Comparison of ENCODE assay signal across 8 cellular contexts in the genomic region with DNA sequence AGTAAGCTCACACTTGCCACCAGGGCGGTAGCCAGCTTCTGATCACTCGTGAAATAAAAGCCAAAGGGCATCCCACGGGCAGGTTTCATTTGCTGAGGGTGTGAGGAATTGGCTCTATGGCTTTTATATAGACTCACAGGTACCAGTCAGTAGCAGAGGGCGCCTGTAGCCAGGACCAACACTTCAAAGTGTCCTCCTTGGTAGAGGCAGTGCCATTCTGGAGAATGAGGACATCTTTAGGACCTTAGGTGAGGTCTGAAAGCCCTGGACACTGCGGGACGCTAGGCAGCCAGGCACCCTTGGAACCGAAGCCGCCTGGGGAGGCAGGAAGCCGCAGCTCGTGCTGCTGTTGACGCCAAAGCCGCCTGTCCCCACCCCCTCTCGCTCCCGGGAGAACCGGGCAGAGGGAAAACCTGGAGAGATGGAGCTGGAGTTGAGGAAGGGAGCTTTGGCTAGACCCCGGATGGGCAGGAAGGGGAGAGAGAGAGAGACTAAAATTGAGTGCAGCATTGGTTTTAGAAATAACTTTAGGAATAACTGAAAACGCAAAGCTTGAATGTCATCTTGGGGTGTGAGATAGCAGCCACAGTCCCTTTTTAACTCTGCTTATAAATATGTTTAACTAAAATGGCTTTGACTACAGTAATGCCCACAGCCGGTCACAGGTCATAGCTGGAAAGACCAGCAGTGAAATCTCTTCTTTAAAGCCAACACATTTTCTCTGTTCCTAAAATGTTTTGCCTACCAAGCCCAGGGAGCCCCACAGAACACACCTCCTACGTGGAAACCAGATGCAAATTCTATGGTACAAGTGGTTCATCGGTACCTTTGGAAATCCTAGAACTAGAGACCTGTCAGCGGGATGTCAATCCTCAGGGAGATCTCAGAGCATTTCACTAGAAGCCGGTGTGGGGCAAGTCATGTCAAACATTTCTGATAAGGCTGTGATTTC.
DNase-seq lines count a peak whose midpoint lies in the region; ATAC-seq lines count a peak whose summit lies in the region.

No MANE protein-coding gene starts in this region.

- peak; percentile 26 for ATAC-seq in activated naive CD8-positive, alpha-beta T cell treated with anti-CD3 and anti-CD28 coated beads, Interleukin-2, amount 10 ng/mL, durations not matched to agents 7 days and 5 days (ENCODE audit: low read depth)
- peak; percentile 95 for ATAC-seq in Right ventricle myocardium inferior
- no peak for ATAC-seq in HG02852 (IDR thresholded peaks at IDR 0.05; ENCODE audit: unreplicated experiment)

- DNase-seq in NCI-H146 (lab: John Stamatoyannopoulos, UW): peak; percentile 8
- DNase-seq in NCI-H146 treated with DMSO at 0.1 percent for 48 hours (lab: John Stamatoyannopoulos, UW; ENCODE audit: unreplicated experiment): no peak
- DNase-seq in NCI-H446 (lab: John Stamatoyannopoulos, UW): peak; percentile 39 to 59
- peak; percentile 38 for DNase-seq in activated naive CD8-positive, alpha-beta T cell treated with anti-CD3 and anti-CD28 coated beads, Interleukin-2, amount 10 ng/mL, durations not matched to agents 7 days and 5 days
- DNase-seq in Right ventricle myocardium inferior (ENCODE audit: missing footprints): peak; percentile 84
- DNase-seq in neuronal stem cell (ENCODE audit: low spot score): peak; percentile 67
- no peak for DNase-seq in activated gamma-delta T cell treated with Interleukin-2 at 50 U/mL for 16 hours

- H3K9ac ChIP-seq in neuronal stem cell (ENCODE audit: low read depth, low read length, poor library complexity): peak overlapping the region; percentile 78

- no peak overlapping the region for H2BK15ac ChIP-seq in neuronal stem cell (ENCODE audit: low read length)

- no peak overlapping the region for H2BK5ac ChIP-seq in neuronal stem cell (ENCODE audit: low read length)

- no peak overlapping the region for H3K27ac ChIP-seq in neuronal stem cell (replicated peaks; ENCODE audit: low read length)

- no peak overlapping the region for H3K23ac ChIP-seq in neuronal stem cell (ENCODE audit: low read depth, low read length, poor library complexity)

- no peaks in the 10 kb centered on the region for H3K9me3 Mint-ChIP-seq in activated naive CD8-positive, alpha-beta T cell treated with anti-CD3 and anti-CD28 coated beads, Interleukin-2, amount 10 ng/mL, durations not matched to agents 7 days and 5 days

- no peaks in the 10 kb centered on the region for H3K36me3 Mint-ChIP-seq in activated naive CD8-positive, alpha-beta T cell treated with anti-CD3 and anti-CD28 coated beads, Interleukin-2, amount 10 ng/mL, durations not matched to agents 7 days and 5 days

- H3K4me1 Mint-ChIP-seq in activated naive CD8-positive, alpha-beta T cell treated with anti-CD3 and anti-CD28 coated beads, Interleukin-2, amount 10 ng/mL, durations not matched to agents 7 days and 5 days: no peaks in the 10 kb centered on the region

- H2AK5ac ChIP-seq in neuronal stem cell (ENCODE audit: low read depth, low read length): no peak overlapping the region

- intact Hi-C loops in Right ventricle myocardium inferior (cut with DNase I): loop anchor here (1.0 to 10.0 kb wide), 2 partner anchors 129 to 287 kb away; partner anchors contain the start of gene CDYL

- peaks cover 36% of the 10 kb centered on the region for H3K27me3 Mint-ChIP-seq in activated naive CD8-positive, alpha-beta T cell treated with anti-CD3 and anti-CD28 coated beads, Interleukin-2, amount 10 ng/mL, durations not matched to agents 7 days and 5 days

- H3K4me3 ChIP-seq in neuronal stem cell (ENCODE audit: low read length in 2 of 2): peak overlapping the region; percentile 40 to 64

- H3K36me3 ChIP-seq in neuronal stem cell (replicated peaks in 1 of 2; ENCODE audit: control insufficient read depth in 2 of 2, insufficient read depth in 2 of 2, low read length in 2 of 2): no peaks in the 10 kb centered on the region

- H4K8ac ChIP-seq in neuronal stem cell (ENCODE audit: low read depth, low read length): no peak overlapping the region

- no peak overlapping the region for H3K27ac Mint-ChIP-seq in activated naive CD8-positive, alpha-beta T cell treated with anti-CD3 and anti-CD28 coated beads, Interleukin-2, amount 10 ng/mL, durations not matched to agents 7 days and 5 days

- no CpG with 5 or more reads among the region's 22 CpGs for WGBS in neuronal stem cell (ENCODE audit: extremely low coverage in 2 of 2, insufficient read length in 2 of 2, insufficient replicate concordance in 1 of 2), 2 donors

- no peaks in the 10 kb centered on the region for H3K79me1 ChIP-seq in neuronal stem cell (ENCODE audit: low read depth, low read length)

- peak overlapping the region; percentile 55 for H3K4me2 ChIP-seq in neuronal stem cell (ENCODE audit: insufficient read depth, low read length, poor library complexity, severe bottlenecking)

- H4K91ac ChIP-seq in neuronal stem cell (ENCODE audit: low read depth, low read length, poor library complexity): no peak overlapping the region

- no peaks in the 10 kb centered on the region for H3K27me3 ChIP-seq in neuronal stem cell (ENCODE audit: control insufficient read depth in 3 of 3, insufficient read depth in 3 of 3, low read depth in 1 of 3, low read length in 3 of 3)

- H3K14ac ChIP-seq in neuronal stem cell (ENCODE audit: low read length): no peak overlapping the region

- peak overlapping the region; percentile 31 for H3K4me3 Mint-ChIP-seq in activated naive CD8-positive, alpha-beta T cell treated with anti-CD3 and anti-CD28 coated beads, Interleukin-2, amount 10 ng/mL, durations not matched to agents 7 days and 5 days

- H3K18ac ChIP-seq in neuronal stem cell (ENCODE audit: low read length): peak overlapping the region; percentile 69

- peak overlapping the region; percentile 99 for H2AFZ ChIP-seq in neuronal stem cell (ENCODE audit: low read length)

- H3K4me1 ChIP-seq in neuronal stem cell (ENCODE audit: control insufficient read depth in 2 of 2, insufficient read depth in 1 of 2, low read depth in 1 of 2, low read length in 2 of 2): peaks cover 0 to 8% of the 10 kb centered on the region in 2 donors

- no peak overlapping the region for H2BK12ac ChIP-seq in neuronal stem cell (ENCODE audit: low read length)

- POLR2A ChIA-PET in activated naive CD8-positive, alpha-beta T cell treated with anti-CD3 and anti-CD28 coated beads, Interleukin-2, amount 10 ng/mL, durations not matched to agents 7 days and 5 days (lab: Charles Lee): no interaction called here

- no peak overlapping the region for H2BK120ac ChIP-seq in neuronal stem cell (ENCODE audit: low read depth, low read length)

- H3K9me3 ChIP-seq in neuronal stem cell (replicated peaks in 1 of 2; ENCODE audit: control insufficient read depth in 2 of 2, insufficient read depth in 1 of 2, low read depth in 1 of 2, low read length in 2 of 2): no peaks in the 10 kb centered on the region

- no peak overlapping the region for H3K4ac ChIP-seq in neuronal stem cell (ENCODE audit: low read length)

Comparison
In these comparisons a context has a peak if more than half of its experiments do, and no peak if none do; other contexts are left out.
1. DNase-seq: peak in NCI-H146 (single experiment), NCI-H446 (2 of 2), activated naive CD8-positive, alpha-beta T cell treated with anti-CD3 and anti-CD28 coated beads, Interleukin-2, amount 10 ng/mL, durations not matched to agents 7 days and 5 days (single experiment), Right ventricle myocardium inferior (single experiment) and neuronal stem cell (single experiment); none in NCI-H146 treated with DMSO at 0.1 percent for 48 hours (single experiment) and activated gamma-delta T cell treated with Interleukin-2 at 50 U/mL for 16 hours (single experiment).